Comparison of ENCODE assay signal across 1 cellular context in the genomic region with DNA sequence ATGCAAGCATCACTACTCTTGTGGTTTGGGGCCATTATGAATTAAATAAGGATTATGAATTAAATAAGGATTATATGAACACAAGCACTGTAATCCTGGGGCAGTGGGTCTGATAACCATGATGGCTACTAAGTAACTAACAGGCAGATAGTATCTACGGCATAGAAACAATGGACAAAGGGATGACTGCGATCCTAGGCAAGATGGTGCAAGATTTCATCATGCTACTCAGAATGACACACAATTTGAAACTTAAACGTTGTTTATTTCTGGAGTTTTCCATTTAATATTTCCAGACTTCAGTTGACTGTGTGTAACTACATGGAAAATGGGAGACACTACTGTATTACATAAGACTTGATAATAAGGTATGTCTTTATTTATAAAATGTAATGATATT.
TF ChIP-seq lines count a peak whose summit lies in the region.

No MANE protein-coding gene starts in this region.

TF ChIP-seq in HepG2, 621 proteins besides CTCF, POLR2A, EP300 and RAD21:
- TF ChIP-seq MED13 (CRISPR knock-in tag; IDR thresholded peaks at IDR 0.05) (no peak), CEBPB (IDR thresholded peaks at IDR 0.05; ENCODE audit: borderline replicate concordance, low read depth, low read length) (peak; percentile 66; the same call in 1 of the 2 replicates), SCMH1 (CRISPR knock-in tag; IDR thresholded peaks at IDR 0.05; ENCODE audit: borderline replicate concordance) (no peak), ADNP (CRISPR knock-in tag; IDR thresholded peaks at IDR 0.05) (no peak), ZNF713 (CRISPR knock-in tag; IDR thresholded peaks at IDR 0.05) (no peak), MXI1 (IDR thresholded peaks at IDR 0.05; ENCODE audit: borderline replicate concordance, low read depth, low read length) (no peak), CEBPG (CRISPR knock-in tag; IDR thresholded peaks at IDR 0.05) (peak; percentile 95), LBX2 (CRISPR knock-in tag; IDR thresholded peaks at IDR 0.05; ENCODE audit: borderline replicate concordance) (no peak), SOX5 (CRISPR knock-in tag; IDR thresholded peaks at IDR 0.05; ENCODE audit: borderline replicate concordance) (peak; percentile 30; the same call in 1 of the 2 replicates), ZNF644 (CRISPR knock-in tag; IDR thresholded peaks at IDR 0.05; ENCODE audit: low read depth) (0 out of 2 replicates have a peak, but pooled peaks have one; percentile 71), GPN1 (CRISPR knock-in tag; IDR thresholded peaks at IDR 0.05; ENCODE audit: borderline replicate concordance) (no peak), SOX6 (IDR thresholded peaks at IDR 0.05) (no peak), SOX6 (CRISPR knock-in tag; IDR thresholded peaks at IDR 0.05) (0 out of 2 replicates have a peak, but pooled peaks have one; percentile 20), ONECUT2 (CRISPR knock-in tag; IDR thresholded peaks at IDR 0.05) (no peak), CAMTA2 (CRISPR knock-in tag; IDR thresholded peaks at IDR 0.05; ENCODE audit: borderline replicate concordance) (no peak), GATAD2A (CRISPR knock-in tag; IDR thresholded peaks at IDR 0.05) (peak; percentile 24; the same call in 1 of the 2 replicates), ATF7 (IDR thresholded peaks at IDR 0.05) (peak; percentile 11; the same call in 1 of the 2 replicates), ATF7 (CRISPR knock-in tag; IDR thresholded peaks at IDR 0.05) (no peak), ZNF468 (CRISPR knock-in tag; IDR thresholded peaks at IDR 0.05) (no peak), FOSL2 (CRISPR knock-in tag; IDR thresholded peaks at IDR 0.05) (peak; percentile 31; the same call in 1 of the 2 replicates), ZNF143 (CRISPR knock-in tag; IDR thresholded peaks at IDR 0.05) (no peak), PPARG (CRISPR knock-in tag; conservative IDR thresholded peaks at IDR 0.05) (no peak), SOX13 (IDR thresholded peaks at IDR 0.05) (no peak), SOX13 (CRISPR knock-in tag; conservative IDR thresholded peaks at IDR 0.05 in 1 of 2, IDR thresholded peaks at IDR 0.05 in 1 of 2) (peak in 1 of 2 experiments; percentile 72; a peak in 2 of 4 replicates), ZNF570 (CRISPR knock-in tag; IDR thresholded peaks at IDR 0.05; ENCODE audit: borderline replicate concordance) (no peak)
- TF ChIP-seq, protein P1, sequence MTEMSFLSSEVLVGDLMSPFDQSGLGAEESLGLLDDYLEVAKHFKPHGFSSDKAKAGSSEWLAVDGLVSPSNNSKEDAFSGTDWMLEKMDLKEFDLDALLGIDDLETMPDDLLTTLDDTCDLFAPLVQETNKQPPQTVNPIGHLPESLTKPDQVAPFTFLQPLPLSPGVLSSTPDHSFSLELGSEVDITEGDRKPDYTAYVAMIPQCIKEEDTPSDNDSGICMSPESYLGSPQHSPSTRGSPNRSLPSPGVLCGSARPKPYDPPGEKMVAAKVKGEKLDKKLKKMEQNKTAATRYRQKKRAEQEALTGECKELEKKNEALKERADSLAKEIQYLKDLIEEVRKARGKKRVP (CRISPR knock-in tag; IDR thresholded peaks at IDR 0.05), result peak; percentile 81 to 98
- TF ChIP-seq, protein P2, sequence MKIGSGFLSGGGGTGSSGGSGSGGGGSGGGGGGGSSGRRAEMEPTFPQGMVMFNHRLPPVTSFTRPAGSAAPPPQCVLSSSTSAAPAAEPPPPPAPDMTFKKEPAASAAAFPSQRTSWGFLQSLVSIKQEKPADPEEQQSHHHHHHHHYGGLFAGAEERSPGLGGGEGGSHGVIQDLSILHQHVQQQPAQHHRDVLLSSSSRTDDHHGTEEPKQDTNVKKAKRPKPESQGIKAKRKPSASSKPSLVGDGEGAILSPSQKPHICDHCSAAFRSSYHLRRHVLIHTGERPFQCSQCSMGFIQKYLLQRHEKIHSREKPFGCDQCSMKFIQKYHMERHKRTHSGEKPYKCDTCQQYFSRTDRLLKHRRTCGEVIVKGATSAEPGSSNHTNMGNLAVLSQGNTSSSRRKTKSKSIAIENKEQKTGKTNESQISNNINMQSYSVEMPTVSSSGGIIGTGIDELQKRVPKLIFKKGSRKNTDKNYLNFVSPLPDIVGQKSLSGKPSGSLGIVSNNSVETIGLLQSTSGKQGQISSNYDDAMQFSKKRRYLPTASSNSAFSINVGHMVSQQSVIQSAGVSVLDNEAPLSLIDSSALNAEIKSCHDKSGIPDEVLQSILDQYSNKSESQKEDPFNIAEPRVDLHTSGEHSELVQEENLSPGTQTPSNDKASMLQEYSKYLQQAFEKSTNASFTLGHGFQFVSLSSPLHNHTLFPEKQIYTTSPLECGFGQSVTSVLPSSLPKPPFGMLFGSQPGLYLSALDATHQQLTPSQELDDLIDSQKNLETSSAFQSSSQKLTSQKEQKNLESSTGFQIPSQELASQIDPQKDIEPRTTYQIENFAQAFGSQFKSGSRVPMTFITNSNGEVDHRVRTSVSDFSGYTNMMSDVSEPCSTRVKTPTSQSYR (CRISPR knock-in tag; IDR thresholded peaks at IDR 0.05; ENCODE audit: borderline replicate concordance), result no peak
TF ChIP-seq in HepG2: peak in this region for 10.
